8 cellular contexts compared by ENCODE assay signal in genomic region chr4:55395529-55396304, GRCh38. TPM values are rescaled to one million over a fixed set of nuclear protein-coding genes. Genes with fewer than 3 reads are reported as not detected.
DNase-seq lines count a peak whose midpoint lies in the region; ATAC-seq, FAIRE-seq and TF ChIP-seq lines count a peak whose summit lies in the region.

A gene with protein sequence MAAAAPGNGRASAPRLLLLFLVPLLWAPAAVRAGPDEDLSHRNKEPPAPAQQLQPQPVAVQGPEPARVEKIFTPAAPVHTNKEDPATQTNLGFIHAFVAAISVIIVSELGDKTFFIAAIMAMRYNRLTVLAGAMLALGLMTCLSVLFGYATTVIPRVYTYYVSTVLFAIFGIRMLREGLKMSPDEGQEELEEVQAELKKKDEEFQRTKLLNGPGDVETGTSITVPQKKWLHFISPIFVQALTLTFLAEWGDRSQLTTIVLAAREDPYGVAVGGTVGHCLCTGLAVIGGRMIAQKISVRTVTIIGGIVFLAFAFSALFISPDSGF (plus strand): TSS chr4:55395957. CDS start chr4:55396190, 233 bp downstream.

- peak within 1 kb of the TSS; percentile 87 for H3K9ac ChIP-seq in OCI-LY1 (ENCODE audit: low read length)

- peaks cover 46% of the 10 kb centered on the region for H3K4me1 ChIP-seq in OCI-LY1 (ENCODE audit: insufficient read depth, low read length, severe bottlenecking)

- peak within 1 kb of the TSS; percentile 96 for H3K27ac Mint-ChIP-seq in endothelial cell (ENCODE audit: unreplicated experiment)

- peaks cover 42% of the 10 kb centered on the region for H3K4me1 Mint-ChIP-seq in endothelial cell (ENCODE audit: unreplicated experiment)

- TF ChIP-seq CTCF in D721Med (IDR thresholded peaks at IDR 0.05; ENCODE audit: insufficient read depth, missing control alignments) = no peak
- TF ChIP-seq CTCF in OCI-LY1 (IDR thresholded peaks at IDR 0.05; ENCODE audit: low read length) = no peak
- no peak for TF ChIP-seq CTCF in endothelial cell (IDR thresholded peaks at IDR 0.05; ENCODE audit: unreplicated experiment)

- H3K36me3 Mint-ChIP-seq in endothelial cell (ENCODE audit: low read depth, unreplicated experiment) = peaks cover 33% of the 10 kb centered on the region

- H3K4me3 Mint-ChIP-seq in endothelial cell (ENCODE audit: unreplicated experiment) = peak within 1 kb of the TSS; percentile 100

- H2AFZ ChIP-seq in OCI-LY1 (ENCODE audit: low read length) = peak within 1 kb of the TSS; percentile 52

- H4K20me1 ChIP-seq in OCI-LY1 (ENCODE audit: insufficient read depth, low read length) = no peaks in the 10 kb centered on the region

- peak; percentile 64 for DNase-seq in D721Med (ENCODE audit: insufficient read length, low spot score)
- DNase-seq in HuH-7 (ENCODE audit: low spot score) = peak; percentile 81
- DNase-seq in activated CD8-positive, alpha-beta memory T cell treated with anti-CD3 and anti-CD28 coated beads, Interleukin-2, amount 50 U/mL, for 48 hours = peak; percentile 95
- DNase-seq in endothelial cell (ENCODE audit: low spot score) = peak; percentile 88
- peak; percentile 88 for DNase-seq in midbrain (lab: John Stamatoyannopoulos, UW)
- peak; percentile 76 for DNase-seq in stimulated activated CD8-positive, alpha-beta memory T cell treated with anti-CD3 and anti-CD28 coated beads, Interleukin-2, amount 100 ng/mL, for 1 hour (ENCODE audit: low read depth in 2 of 2)

- H3K9me2 ChIP-seq in OCI-LY1 (ENCODE audit: low read depth, low read length) = no peaks in the 10 kb centered on the region

- H3K9me3 ChIP-seq in OCI-LY1 (ENCODE audit: low read length) = no peaks in the 10 kb centered on the region

- peaks cover 23% of the 10 kb centered on the region for H3K27me3 Mint-ChIP-seq in endothelial cell (ENCODE audit: unreplicated experiment)

- H3K4me2 ChIP-seq in OCI-LY1 (ENCODE audit: low read length) = peak within 1 kb of the TSS; percentile 96

- H3K4me3 ChIP-seq in OCI-LY1 (ENCODE audit: low read depth, low read length, poor library complexity, severe bottlenecking) = peak within 1 kb of the TSS; percentile 92

- no peaks in the 10 kb centered on the region for H3F3A ChIP-seq in OCI-LY1 (ENCODE audit: insufficient read depth, low read length)

- no peaks in the 10 kb centered on the region for H3K27me3 ChIP-seq in OCI-LY1 (ENCODE audit: insufficient read depth, low read length)

- no peak for FAIRE-seq in D721Med (lab: Jason Lieb, UNC)

- peaks cover 26% of the 10 kb centered on the region for H3K36me3 ChIP-seq in OCI-LY1 (ENCODE audit: insufficient read depth, low read length)

- H3K27ac ChIP-seq in OCI-LY1 (ENCODE audit: low read depth, low read length, poor library complexity, severe bottlenecking) = peak within 1 kb of the TSS; percentile 64

- ATAC-seq in GM21526 (IDR thresholded peaks at IDR 0.05; ENCODE audit: low FRiP score, unreplicated experiment) = peak; percentile 93

- H3K9me3 Mint-ChIP-seq in endothelial cell (ENCODE audit: unreplicated experiment) = no peaks in the 10 kb centered on the region

- peaks cover 42% of the 10 kb centered on the region for H3K79me2 ChIP-seq in OCI-LY1 (ENCODE audit: insufficient read depth, low read length)

RNA-seq across cellular contexts. Expression of the gene that starts here (rescaled TPM):
- total RNA-seq in endothelial cell (ENCODE audit: unreplicated experiment) = 197 TPM

Comparison
In these comparisons a context has a peak if more than half of its experiments do, and no peak if none do; other contexts are left out.
1. Peak in every context shown above with its lines: DNase-seq, ATAC-seq, H3K4me3 ChIP-seq and H3K27ac ChIP-seq.